Comparison of ENCODE assay signal across 2 cellular contexts in the genomic region with DNA sequence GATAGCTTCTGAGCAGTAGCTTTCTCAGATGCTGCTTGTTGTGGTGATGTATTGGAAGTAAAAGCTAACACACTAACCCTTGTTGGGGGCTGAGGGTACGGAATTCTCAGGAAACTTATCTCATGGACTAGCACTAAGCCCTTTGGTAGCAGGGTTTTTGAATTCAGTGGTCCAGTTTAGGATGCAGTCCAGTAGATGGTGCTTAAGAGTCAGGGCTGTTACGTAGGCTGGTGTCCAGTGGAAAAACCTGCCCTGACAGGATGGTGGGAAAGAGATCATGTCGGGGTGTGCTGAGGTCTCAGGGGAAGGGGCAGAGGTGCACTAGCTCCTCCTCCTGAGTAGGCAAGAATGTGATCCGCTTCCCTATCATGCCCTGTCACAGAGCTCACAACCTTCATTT. TPM values are rescaled to one million over a fixed set of nuclear protein-coding genes. Genes with fewer than 3 reads are reported as not detected.
"Had no signal": no experiment of that assay in that cellular context is flagged by ENCODE, and none has a peak within 500 bp of the region (broad histone marks: within the 10 kb centered on the region; RNA-seq: fewer than 3 reads in every experiment).

No MANE protein-coding gene starts in this region.

RNA-seq across cellular contexts. Expression of a gene that starts 59.6 kb away (rescaled TPM):
- total RNA-seq: right atrium auricular region had no signal
- polyA plus RNA-seq: naive thymus-derived CD4-positive, alpha-beta T cell had no signal
